ENCODE assay signal across 28 cellular contexts in the genomic region with DNA sequence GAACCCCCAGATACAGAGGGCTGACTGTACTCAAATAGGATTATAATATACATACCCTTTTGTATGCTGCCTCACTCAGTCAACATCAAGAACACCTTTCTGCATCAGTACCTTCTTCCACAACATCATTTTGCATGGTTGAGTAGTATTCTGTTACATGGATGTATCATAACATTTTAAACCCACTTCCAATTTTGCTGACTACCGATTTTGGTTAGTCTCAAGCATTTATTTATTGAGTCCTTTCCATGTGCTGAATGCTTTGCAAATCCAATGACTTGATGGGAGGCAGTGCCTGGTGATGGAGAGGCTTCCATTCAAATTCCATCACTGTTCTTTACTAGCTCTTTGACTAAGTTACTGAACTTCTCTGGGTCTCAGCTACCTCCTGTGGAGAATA.
"Had no signal": no experiment of that assay in that cellular context is flagged by ENCODE, and none has a peak within 500 bp of the region (broad histone marks: within the 10 kb centered on the region; RNA-seq: fewer than 3 reads in every experiment).

No MANE protein-coding gene starts in this region.

- H3K4me1 ChIP-seq: parathyroid adenoma, psoas muscle, tibial artery, transverse colon, vagina had no signal

- H3K27me3 ChIP-seq: neural progenitor cell, ovary, spleen, suprapubic skin, testis, tibial artery, transverse colon, upper lobe of right lung, vagina had no signal

- DNase-seq: natural killer cell; occipital lobe; ovary; posterior cingulate gyrus; psoas muscle; right cardiac atrium; spleen; stimulated activated CD4-positive, alpha-beta T cell treated with anti-CD3 and anti-CD28 coated beads, Interleukin-12 subunit alpha, Interleukin-12 subunit beta, amount 100 ng/mL, for 4 hours; stimulated activated CD4-positive, alpha-beta T cell treated with anti-CD3 and anti-CD28 coated beads, Interleukin-1b, Interleukin-23, amount 100 ng/mL, for 48 hours; stimulated activated CD4-positive, alpha-beta T cell treated with anti-CD3 and anti-CD28 coated beads, Interleukin-4, amount 100 ng/mL, for 1 hour; stimulated activated CD4-positive, alpha-beta T cell treated with anti-CD3 and anti-CD28 coated beads, Interleukin-4, amount 100 ng/mL, for 4 hours; stimulated activated CD8-positive, alpha-beta memory T cell treated with anti-CD3 and anti-CD28 coated beads, Interleukin-4, amount 100 ng/mL, for 48 hours; stimulated activated naive CD4-positive, alpha-beta T cell; stimulated activated naive CD8-positive, alpha-beta T cell treated with anti-CD3 and anti-CD28 coated beads, Interleukin-15, amount 100 ng/mL, for 72 hours; stimulated activated naive CD8-positive, alpha-beta T cell treated with anti-CD3 and anti-CD28 coated beads, Interleukin-15, Interleukin-2, amounts not matched to agents 100 U/mL and 50 U/mL, for 24 hours; substantia nigra; testis; tibial artery; transverse colon; upper lobe of right lung had no signal

- H3K27ac ChIP-seq: neural progenitor cell, ovary, parathyroid adenoma, psoas muscle, skin epidermis, spleen, suprapubic skin, testis, tibial artery, transverse colon, upper lobe of right lung, vagina had no signal

- ATAC-seq: natural killer cell; psoas muscle; right cardiac atrium; sciatic nerve; stimulated activated memory B cell treated with anti-CD40 and anti-IgM and Interleukin-4, amounts not matched to agents 10 μg/mL and 1 μg/mL and 100 μg/mL, for 72 hours; stimulated activated naive CD8-positive, alpha-beta T cell treated with anti-CD3 and anti-CD28 coated beads, Interleukin-15, amount 100 ng/mL, for 72 hours; stimulated activated naive CD8-positive, alpha-beta T cell treated with anti-CD3 and anti-CD28 coated beads, Interleukin-15, Interleukin-2, amounts not matched to agents 100 U/mL and 50 U/mL, for 24 hours; upper lobe of right lung had no signal

- H3K4me2 ChIP-seq: neural progenitor cell, smooth muscle cell had no signal

- H3K79me2 ChIP-seq: parathyroid adenoma had no signal

- H3K9ac ChIP-seq: neural progenitor cell, parathyroid adenoma had no signal

- H2AFZ ChIP-seq: neural progenitor cell, parathyroid adenoma had no signal

- H3K4me3 ChIP-seq: neural progenitor cell, ovary, psoas muscle, skin epidermis, smooth muscle cell, spleen, suprapubic skin, testis, tibial artery, transverse colon, upper lobe of right lung, vagina had no signal

- H3K36me3 ChIP-seq: neural progenitor cell, ovary, spleen, suprapubic skin, tibial artery, transverse colon, upper lobe of right lung, vagina had no signal

- H3K9me3 ChIP-seq: ovary, psoas muscle, spleen, suprapubic skin, testis, tibial artery, transverse colon, upper lobe of right lung, vagina had no signal
